10 cellular contexts compared by ENCODE assay signal in the genomic region with DNA sequence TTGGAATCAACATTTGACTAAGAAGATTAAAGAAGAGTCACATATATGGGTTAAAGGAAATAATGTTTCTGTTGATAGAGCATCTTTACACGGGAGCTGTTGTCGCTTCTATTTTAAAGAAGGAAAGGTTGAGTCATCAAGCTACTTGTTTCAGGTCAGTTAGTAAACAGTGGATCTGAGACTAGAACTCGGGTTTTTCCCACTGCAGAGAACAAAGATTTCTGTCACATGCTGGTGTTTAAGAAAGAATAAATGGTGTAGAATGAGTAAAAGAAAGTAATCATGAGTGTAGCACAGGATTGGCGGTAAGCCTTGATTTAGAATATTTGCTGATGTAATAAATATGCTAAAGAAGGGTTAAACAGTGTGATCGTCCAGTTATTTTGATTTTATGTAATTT.
DNase-seq lines count a peak whose midpoint lies in the region; ATAC-seq, FAIRE-seq and TF ChIP-seq lines count a peak whose summit lies in the region.
"Had no signal": no experiment of that assay in that cellular context is flagged by ENCODE, and none has a peak within 500 bp of the region (broad histone marks: within the 10 kb centered on the region; RNA-seq: fewer than 3 reads in every experiment).

No MANE protein-coding gene starts in this region.

- FAIRE-seq in GM18507 (lab: Jason Lieb, UNC) (peak; percentile 33), RCC 7860 (lab: Jason Lieb, UNC) (no peak)
- FAIRE-seq: G401.6 had no signal

- DNase-seq in GM18507 (ENCODE audit: extremely low spot score, insufficient read length, low read depth) (no peak), coronary artery (ENCODE audit: low spot score) (no peak), ecto neural progenitor cell (ENCODE audit: low spot score) (no peak), RCC 7860 (ENCODE audit: low spot score) (no peak), NCI-H1092 treated with DMSO at 0.1 percent for 48 hours (lab: John Stamatoyannopoulos, UW) (no peak), SHP77 (lab: John Stamatoyannopoulos, UW) (no peak)
- DNase-seq: NCI-H2171 treated with DMSO at 0.1 percent for 48 hours had no signal

- H3K27ac ChIP-seq in coronary artery = peak overlapping the region; percentile 37 to 74

- peak overlapping the region; percentile 15 for H3K4me3 ChIP-seq in coronary artery

- no peak for TF ChIP-seq CTCF in coronary artery (IDR thresholded peaks at IDR 0.05)

- ATAC-seq in GM21360 (IDR thresholded peaks at IDR 0.05; ENCODE audit: unreplicated experiment) (peak; percentile 89), HG03460 (IDR thresholded peaks at IDR 0.05; ENCODE audit: unreplicated experiment) (peak; percentile 66)
